In the genomic region with DNA sequence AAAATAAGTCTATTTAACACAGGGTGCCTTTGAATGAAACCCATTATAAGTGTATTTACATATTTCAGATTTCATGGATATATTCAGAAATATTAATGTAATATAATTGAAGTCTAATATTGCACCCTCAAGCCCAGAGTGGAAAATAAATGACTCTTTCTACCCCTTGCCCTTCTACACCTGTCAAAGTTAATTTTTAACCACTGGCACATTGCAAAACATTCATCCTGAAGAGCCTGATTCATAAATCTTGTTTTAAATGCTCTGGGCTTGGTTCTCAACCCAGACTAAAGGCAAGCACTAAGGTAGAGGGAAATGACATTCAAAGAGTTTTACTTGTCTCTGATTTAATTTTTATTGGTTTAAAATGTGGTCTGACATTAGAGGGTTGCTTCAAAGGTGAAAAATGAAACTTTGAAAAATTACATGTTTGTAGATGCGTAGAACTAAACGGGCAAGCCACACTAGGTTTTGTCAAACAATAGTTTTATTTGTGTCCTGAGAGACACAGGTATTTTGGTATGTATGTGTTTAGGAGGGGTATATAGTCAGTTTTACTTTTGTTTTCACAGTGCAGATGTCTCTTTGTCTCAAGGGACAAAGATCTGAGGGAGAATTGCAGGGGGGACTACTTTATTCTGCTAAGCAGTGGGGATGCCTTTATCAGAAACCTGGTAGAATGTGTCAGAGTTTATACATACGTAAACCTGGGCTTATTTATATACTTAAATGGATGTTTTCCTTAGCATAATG, we compare ENCODE assay signal across 9 cellular contexts.
DNase-seq lines count a peak whose midpoint lies in the region; ATAC-seq, FAIRE-seq and TF ChIP-seq lines count a peak whose summit lies in the region.
"Had no signal": no experiment of that assay in that cellular context is flagged by ENCODE, and none has a peak within 500 bp of the region (broad histone marks: within the 10 kb centered on the region; RNA-seq: fewer than 3 reads in every experiment).

No MANE protein-coding gene starts in this region.

- H3K4me1 ChIP-seq in right atrium auricular region (peaks cover 0 to 61% of the 10 kb centered on the region in 2 donors), vagina (peaks cover 70% of the 10 kb centered on the region)

- H3K27me3 ChIP-seq in right atrium auricular region, result no peaks in the 10 kb centered on the region
- no peaks in the 10 kb centered on the region for H3K27me3 ChIP-seq in vagina

- H3K36me3 ChIP-seq in right atrium auricular region (peaks cover 52% of the 10 kb centered on the region), vagina (peaks cover 0 to 43% of the 10 kb centered on the region in 2 donors)

- TF ChIP-seq POLR2A in vagina (IDR thresholded peaks at IDR 0.05), result no peak

- no peak for TF ChIP-seq CTCF in right atrium auricular region (IDR thresholded peaks at IDR 0.05)
- no peak for TF ChIP-seq CTCF in vagina (IDR thresholded peaks at IDR 0.05)

- peak overlapping the region; percentile 32 to 86 for H3K27ac ChIP-seq in right atrium auricular region
- H3K27ac ChIP-seq in vagina, result peak overlapping the region; percentile 79

- intact Hi-C loops in Right ventricle myocardium inferior (cut with DNase I) (loop anchor here (5.0 kb wide), 2 partner anchors 68 to 722 kb away; partner anchors contain the start of gene PIK3R1), vagina (cut with DNase I) (loop anchor here (5.0 kb wide), 1 partner anchor 677 kb away; no protein-coding TSS in a partner anchor)

- H3K4me3 ChIP-seq in right atrium auricular region (no peak overlapping the region), vagina (no peak overlapping the region)

- DNase-seq in right atrium auricular region (ENCODE audit: low spot score), result no peak
- no peak for DNase-seq in Right ventricle myocardium inferior (ENCODE audit: missing footprints)
- peak; percentile 18 for DNase-seq in HuH-7.5 (ENCODE audit: low spot score)
- DNase-seq in vagina (ENCODE audit: extremely low spot score in 2 of 2), result no peak
- no peak for DNase-seq in urothelium cell line (ENCODE audit: low spot score)
- no peak for DNase-seq in H4 (ENCODE audit: low spot score)
- no peak for DNase-seq in activated CD4-positive, alpha-beta T cell treated with anti-CD3 and anti-CD28 coated beads for 48 hours
- DNase-seq: DMS 273 treated with DMSO at 0.1 percent for 48 hours had no signal

- H3K9me3 ChIP-seq in right atrium auricular region (no peaks in the 10 kb centered on the region), vagina (no peaks in the 10 kb centered on the region)

- no peak for ATAC-seq in Right ventricle myocardium inferior

- FAIRE-seq in islet of Langerhans (lab: Jason Lieb, UNC), result peak; percentile 88
- FAIRE-seq in urothelium cell line (lab: Jason Lieb, UNC), result no peak
